Comparison of ENCODE assay signal across 1 cellular context in the genomic region with DNA sequence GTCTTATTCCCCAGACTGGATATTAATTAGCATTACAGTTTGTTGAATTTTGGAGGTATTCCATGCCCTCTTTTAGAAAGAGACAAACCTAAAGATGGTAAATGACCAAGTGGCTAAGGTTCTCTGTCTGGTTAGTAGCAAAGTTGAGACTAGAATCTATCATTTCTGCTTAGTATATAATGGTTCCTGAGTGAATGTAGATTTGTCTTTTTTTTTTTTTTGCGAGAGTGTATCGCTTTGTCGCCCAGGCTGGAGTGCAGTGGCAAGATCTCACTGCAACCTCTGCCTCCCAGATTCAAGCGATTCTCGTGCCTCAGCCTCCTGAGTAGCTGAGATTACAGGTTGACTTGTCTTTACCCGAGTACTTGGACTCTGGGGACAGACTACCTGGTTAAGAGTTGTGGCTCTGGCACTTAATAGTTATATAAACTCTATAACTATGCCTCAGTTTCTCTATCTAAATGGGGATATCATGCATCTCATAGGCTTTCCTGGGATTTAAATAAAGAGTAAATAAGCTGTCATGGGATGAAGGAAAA.
TF ChIP-seq lines count a peak whose summit lies in the region.

No MANE protein-coding gene starts in this region.

TF ChIP-seq in endothelial cell of umbilical vein, 7 proteins besides CTCF, POLR2A, EP300 and RAD21:
- TF ChIP-seq JUN (IDR thresholded peaks at IDR 0.05; ENCODE audit: borderline replicate concordance, insufficient read depth, insufficient read length, low read depth): no peak
- TF ChIP-seq FOS (IDR thresholded peaks at IDR 0.05; ENCODE audit: borderline replicate concordance, insufficient read depth, low read length): no peak
- TF ChIP-seq EZH2 (IDR thresholded peaks at IDR 0.05; ENCODE audit: borderline replicate concordance, low read depth, low read length, severe bottlenecking): no peak
- TF ChIP-seq GATA2 (IDR thresholded peaks at IDR 0.05; ENCODE audit: insufficient read depth, insufficient read length, low read depth, low read length): no peak
- TF ChIP-seq, protein P1, sequence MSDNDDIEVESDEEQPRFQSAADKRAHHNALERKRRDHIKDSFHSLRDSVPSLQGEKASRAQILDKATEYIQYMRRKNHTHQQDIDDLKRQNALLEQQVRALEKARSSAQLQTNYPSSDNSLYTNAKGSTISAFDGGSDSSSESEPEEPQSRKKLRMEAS (IDR thresholded peaks at IDR 0.05; ENCODE audit: insufficient read depth, insufficient read length): no peak
- no peak for TF ChIP-seq POLR2AphosphoS5 (IDR thresholded peaks at IDR 0.05; ENCODE audit: insufficient read depth, low read depth, low read length)
- no peak for TF ChIP-seq MYC (IDR thresholded peaks at IDR 0.05; ENCODE audit: low read depth, low read length)
TF ChIP-seq in endothelial cell of umbilical vein: peak in this region for 0.
